Comparison of ENCODE assay signal across 1 cellular context in genomic region chr6:33203443-33204164, GRCh38.
TF ChIP-seq lines count a peak whose summit lies in the region.

No MANE protein-coding gene starts in this region.

TF ChIP-seq in GM12878, 131 proteins besides CTCF, POLR2A, EP300 and RAD21:
- TF ChIP-seq KAT2A (conservative IDR thresholded peaks at IDR 0.05; ENCODE audit: control insufficient read depth, low read depth, low read length) (no peak), CBFB (IDR thresholded peaks at IDR 0.05; ENCODE audit: low read depth) (no peak), RCOR1 (conservative IDR thresholded peaks at IDR 0.05; ENCODE audit: low read depth, low read length) (no peak), SREBF2 (IDR thresholded peaks at IDR 0.05; ENCODE audit: low read length) (no peak), ETV6 (conservative IDR thresholded peaks at IDR 0.05 in 1 of 2, IDR thresholded peaks at IDR 0.05 in 1 of 2; ENCODE audit: borderline replicate concordance in 1 of 2, low read depth in 1 of 2) (no peak), IKZF1 (conservative IDR thresholded peaks at IDR 0.05) (no peak)
